In genomic region chr6:158488065-158488464, GRCh38 we compare ENCODE assay signal across 11 cellular contexts.
DNase-seq lines count a peak whose midpoint lies in the region; ATAC-seq and TF ChIP-seq lines count a peak whose summit lies in the region.
"Had no signal": no experiment of that assay in that cellular context is flagged by ENCODE, and none has a peak within 500 bp of the region (broad histone marks: within the 10 kb centered on the region; RNA-seq: fewer than 3 reads in every experiment).

No MANE protein-coding gene starts in this region.

- no peaks in the 10 kb centered on the region for H3K36me3 Mint-ChIP-seq in activated T-cell treated with anti-CD3 and anti-CD28 coated beads, Interleukin-2, amount 50 U/mL, for 72 hours (ENCODE audit: insufficient read depth in 2 of 2)
- peaks cover 63% of the 10 kb centered on the region for H3K36me3 Mint-ChIP-seq in endodermal cell (ENCODE audit: low read depth)

- WGBS in endodermal cell (ENCODE audit: insufficient coverage in 1 of 2, insufficient read length in 1 of 2), 2 experiments = 93 to 96% methylated on average over 3 to 4 of the region's 4 CpGs

- no peaks in the 10 kb centered on the region for H3K27me3 Mint-ChIP-seq in activated T-cell treated with anti-CD3 and anti-CD28 coated beads, Interleukin-2, amount 50 U/mL, for 72 hours (ENCODE audit: low read depth)
- H3K27me3 Mint-ChIP-seq in endodermal cell (ENCODE audit: insufficient read depth) = no peaks in the 10 kb centered on the region
- H3K27me3 Mint-ChIP-seq: CD4-positive, CD25-positive, alpha-beta regulatory T cell had no signal

- H3K9me3 ChIP-seq in endodermal cell (ENCODE audit: control insufficient read depth, low read length) = no peaks in the 10 kb centered on the region

- in situ Hi-C loops in G401 (cut with HindIII; ENCODE audit: low sequenced_read_pairs) = no loop called here

- H3K4me3 ChIP-seq in endodermal cell (ENCODE audit: low read length) = no peak overlapping the region

- no peak overlapping the region for H3K27ac ChIP-seq in foreskin keratinocyte
- H3K27ac ChIP-seq in substantia nigra (ENCODE audit: low read depth, low read length, poor library complexity, severe bottlenecking) = peak overlapping the region; percentile 6
- no peak overlapping the region for H3K27ac ChIP-seq in endodermal cell (ENCODE audit: low read depth, low read length)
- H3K27ac ChIP-seq: HL-60 had no signal

- H3K36me3 ChIP-seq in endodermal cell (ENCODE audit: control insufficient read depth, insufficient read depth, low read length) = peaks cover 46% of the 10 kb centered on the region

- peak; percentile 21 for DNase-seq in stimulated activated CD4-positive, alpha-beta T cell treated with anti-CD3 and anti-CD28 coated beads, Interleukin-15, amount 100 ng/mL, for 24 hours
- DNase-seq in stimulated activated CD4-positive, alpha-beta T cell treated with anti-CD3 and anti-CD28 coated beads, Interleukin-2, amount 100 ng/mL, for 48 hours = no peak
- DNase-seq in activated T-cell treated with anti-CD3 and anti-CD28 coated beads, Interleukin-2, amount 50 U/mL, for 72 hours = no peak
- DNase-seq in foreskin keratinocyte (peak; percentile 81 to 90), substantia nigra (lab: John Stamatoyannopoulos, UW) (no peak), endodermal cell (no peak), G401 (ENCODE audit: low spot score) (no peak)
- DNase-seq: CD4-positive, CD25-positive, alpha-beta regulatory T cell; SHP77 had no signal

- H3K9ac ChIP-seq in endodermal cell (ENCODE audit: extremely low read depth, low read length, poor library complexity, severe bottlenecking) = no peak overlapping the region

- H3K4me1 ChIP-seq in foreskin keratinocyte = peaks cover 9% of the 10 kb centered on the region
- no peaks in the 10 kb centered on the region for H3K4me1 ChIP-seq in endodermal cell (ENCODE audit: control insufficient read depth, insufficient read depth, low read length)

- H3K4me1 Mint-ChIP-seq in activated T-cell treated with anti-CD3 and anti-CD28 coated beads, Interleukin-2, amount 50 U/mL, for 72 hours (ENCODE audit: low read depth) = peaks cover 12% of the 10 kb centered on the region
- no peaks in the 10 kb centered on the region for H3K4me1 Mint-ChIP-seq in endodermal cell

- H3K27ac Mint-ChIP-seq in activated T-cell treated with anti-CD3 and anti-CD28 coated beads, Interleukin-2, amount 50 U/mL, for 72 hours = no peak overlapping the region
- no peak overlapping the region for H3K27ac Mint-ChIP-seq in endodermal cell
- H3K27ac Mint-ChIP-seq: CD4-positive, CD25-positive, alpha-beta regulatory T cell had no signal

- H3K27me3 ChIP-seq in foreskin keratinocyte = no peaks in the 10 kb centered on the region
- H3K27me3 ChIP-seq in endodermal cell (ENCODE audit: control insufficient read depth, insufficient read depth, low read length, poor library complexity, severe bottlenecking) = no peaks in the 10 kb centered on the region

- no peak overlapping the region for H3K4me3 Mint-ChIP-seq in activated T-cell treated with anti-CD3 and anti-CD28 coated beads, Interleukin-2, amount 50 U/mL, for 72 hours
- no peak overlapping the region for H3K4me3 Mint-ChIP-seq in endodermal cell
- H3K4me3 Mint-ChIP-seq: CD4-positive, CD25-positive, alpha-beta regulatory T cell had no signal

- TF ChIP-seq CTCF in foreskin keratinocyte (conservative IDR thresholded peaks at IDR 0.05) (no peak), endodermal cell (conservative IDR thresholded peaks at IDR 0.05) (no peak)

- H3K9me3 Mint-ChIP-seq in activated T-cell treated with anti-CD3 and anti-CD28 coated beads, Interleukin-2, amount 50 U/mL, for 72 hours = no peaks in the 10 kb centered on the region
- no peaks in the 10 kb centered on the region for H3K9me3 Mint-ChIP-seq in endodermal cell
- H3K9me3 Mint-ChIP-seq: CD4-positive, CD25-positive, alpha-beta regulatory T cell had no signal

- peak; percentile 62 to 73 for ATAC-seq in activated T-cell treated with anti-CD3 and anti-CD28 coated beads, Interleukin-2, amount 50 U/mL, for 72 hours (replicated peaks in 1 of 2)
- ATAC-seq in foreskin keratinocyte (peak; percentile 99), GM18519 (IDR thresholded peaks at IDR 0.05; ENCODE audit: low FRiP score, unreplicated experiment) (no peak)

Comparison
In these comparisons a context has a peak if more than half of its experiments do, and no peak if none do; other contexts are left out.
1. DNase-seq: peak in stimulated activated CD4-positive, alpha-beta T cell treated with anti-CD3 and anti-CD28 coated beads, Interleukin-15, amount 100 ng/mL, for 24 hours (single experiment) and foreskin keratinocyte (2 of 2); none in stimulated activated CD4-positive, alpha-beta T cell treated with anti-CD3 and anti-CD28 coated beads, Interleukin-2, amount 100 ng/mL, for 48 hours (0 of 2), activated T-cell treated with anti-CD3 and anti-CD28 coated beads, Interleukin-2, amount 50 U/mL, for 72 hours (0 of 2), substantia nigra (0 of 49), endodermal cell (single experiment) and G401 (single experiment).